Comparison of ENCODE assay signal across 9 cellular contexts in genomic region chr17:27384261-27384701, GRCh38.
DNase-seq lines count a peak whose midpoint lies in the region; ATAC-seq and TF ChIP-seq lines count a peak whose summit lies in the region.
"Had no signal": no experiment of that assay in that cellular context is flagged by ENCODE, and none has a peak within 500 bp of the region (broad histone marks: within the 10 kb centered on the region; RNA-seq: fewer than 3 reads in every experiment).

No MANE protein-coding gene starts in this region.

- H3K9me3 ChIP-seq in tibial nerve: peaks cover 0 to 3% (median 0%) of the 10 kb centered on the region in 4 donors

- no peak for TF ChIP-seq CTCF in omental fat pad (IDR thresholded peaks at IDR 0.05)
- no peak for TF ChIP-seq CTCF in tibial nerve (IDR thresholded peaks at IDR 0.05)

- WGBS in tibial nerve, 2 donors: 29 to 33% methylated on average over 6 to 7 of the region's 7 CpGs

- ATAC-seq in omental fat pad (ENCODE audit: low FRiP score) (peak; percentile 90), GM21515 (IDR thresholded peaks at IDR 0.05; ENCODE audit: unreplicated experiment) (no peak)

- peak; percentile 98 for DNase-seq in Daoy (ENCODE audit: low read depth)
- DNase-seq in RKO (ENCODE audit: low spot score): peak; percentile 82
- peak; percentile 87 for DNase-seq in fibroblast of peridontal ligament (ENCODE audit: extremely low read depth)
- DNase-seq in omental fat pad (ENCODE audit: low spot score): no peak
- DNase-seq in activated CD4-positive, CD25-positive, alpha-beta regulatory T cell (lab: John Stamatoyannopoulos, UW): no peak
- DNase-seq in DMS79 (lab: John Stamatoyannopoulos, UW): no peak
- DNase-seq in tibial nerve (ENCODE audit: low spot score in 2 of 2): no peak
- DNase-seq: KBM-7 had no signal

- H3K4me1 ChIP-seq in tibial nerve: peaks cover 0 to 16% (median 14%) of the 10 kb centered on the region in 4 donors

- no peak for TF ChIP-seq POLR2A in tibial nerve (IDR thresholded peaks at IDR 0.05)

- no peak overlapping the region for H3K4me3 ChIP-seq in tibial nerve

- H3K27me3 ChIP-seq in tibial nerve: no peaks in the 10 kb centered on the region

- no peak overlapping the region for H3K27ac ChIP-seq in tibial nerve

- H3K36me3 ChIP-seq in tibial nerve: no peaks in the 10 kb centered on the region

- no peak for TF ChIP-seq EP300 in tibial nerve (IDR thresholded peaks at IDR 0.05)

Comparison
In these comparisons a context has a peak if more than half of its experiments do, and no peak if none do; other contexts are left out.
1. DNase-seq: peak in Daoy (single experiment), RKO (single experiment) and fibroblast of peridontal ligament (single experiment); none in omental fat pad (single experiment), activated CD4-positive, CD25-positive, alpha-beta regulatory T cell (0 of 4), DMS79 (single experiment) and tibial nerve (0 of 2).